12 cellular contexts compared by ENCODE assay signal in genomic region chr1:168719306-168720111, GRCh38. TPM values are rescaled to one million over a fixed set of nuclear protein-coding genes. Genes with fewer than 3 reads are reported as not detected.
A peak's percentile ranks its signal among the peaks of the same experiment; 100 is the strongest.
DNase-seq lines count a peak whose midpoint lies in the region; ATAC-seq, FAIRE-seq and TF ChIP-seq lines count a peak whose summit lies in the region.
"Had no signal": no experiment of that assay in that cellular context is flagged by ENCODE, and none has a peak within 500 bp of the region (broad histone marks: within the 10 kb centered on the region; RNA-seq: fewer than 3 reads in every experiment).

No MANE protein-coding gene starts in this region.

- H3K4me1 ChIP-seq in HepG2 (ENCODE audit: insufficient read depth, low read length), result peaks cover 15% of the 10 kb centered on the region

- no peaks in the 10 kb centered on the region for H4K20me1 ChIP-seq in HepG2 (ENCODE audit: insufficient read depth, low read length)

- H3K36me3 Mint-ChIP-seq in stimulated activated effector memory CD8-positive, alpha-beta T cell treated with anti-CD3 and anti-CD28 coated beads, Interleukin-12 subunit alpha, Interleukin-12 subunit beta, amount 100 ng/mL, for 72 hours, result no peaks in the 10 kb centered on the region
- H3K36me3 Mint-ChIP-seq: type B pancreatic cell had no signal

- TF ChIP-seq POLR2A in HepG2 (IDR thresholded peaks at IDR 0.05; ENCODE audit: insufficient read depth in 1 of 2, low read depth in 2 of 2, low read length in 2 of 2), result no peak

- intact Hi-C loops in HepG2 (cut with micrococcal nuclease; ENCODE audit: unreplicated experiment), result no loop called here

- TF ChIP-seq RAD21 in HepG2 (CRISPR knock-in tag; IDR thresholded peaks at IDR 0.05), result no peak

- 31% methylated on average over 5 of the region's 5 CpGs for WGBS in HepG2 (ENCODE audit: low lambda C conversion rate)

- H3K27me3 ChIP-seq in HepG2 (ENCODE audit: control insufficient read depth in 1 of 2, insufficient read depth in 2 of 2, low read length in 2 of 2), result peaks cover 0 to 19% of the 10 kb centered on the region in 2 experiments; a peak in 2 of 5 replicates

- in situ Hi-C loops in HepG2 (cut with HindIII; ENCODE audit: extremely low pct_ligation_motif_present, low pct_unique_long_range_greater_than_20kb), result loop anchor here (10.0 kb wide), 1 partner anchor 55 kb away; no protein-coding TSS in a partner anchor

- no peak overlapping the region for H3K4me3 ChIP-seq in HepG2 (replicated peaks in 1 of 3; ENCODE audit: insufficient read depth in 1 of 3, low read depth in 2 of 3, low read length in 3 of 3)

- H3K27ac Mint-ChIP-seq in stimulated activated effector memory CD8-positive, alpha-beta T cell treated with anti-CD3 and anti-CD28 coated beads, Interleukin-12 subunit alpha, Interleukin-12 subunit beta, amount 100 ng/mL, for 72 hours, result no peak overlapping the region
- H3K27ac Mint-ChIP-seq: type B pancreatic cell had no signal

- no peak overlapping the region for H3K27ac ChIP-seq in HepG2 (ENCODE audit: extremely low read length, insufficient read depth, low read length)
- H3K27ac ChIP-seq: HL-60 had no signal

- POLR2A ChIA-PET in HepG2 (lab: Yijun Ruan, JAX), result interaction anchor here (2.3 kb wide), 1 partner anchor 29 kb away, joined by 7 read pairs; no protein-coding TSS in a partner anchor

- H3K4me3 Mint-ChIP-seq in stimulated activated effector memory CD8-positive, alpha-beta T cell treated with anti-CD3 and anti-CD28 coated beads, Interleukin-12 subunit alpha, Interleukin-12 subunit beta, amount 100 ng/mL, for 72 hours, result no peak overlapping the region
- H3K4me3 Mint-ChIP-seq: type B pancreatic cell had no signal

- H3K4me2 ChIP-seq in HepG2 (ENCODE audit: low read depth, low read length), result no peak overlapping the region

- H3K4me1 Mint-ChIP-seq in stimulated activated effector memory CD8-positive, alpha-beta T cell treated with anti-CD3 and anti-CD28 coated beads, Interleukin-12 subunit alpha, Interleukin-12 subunit beta, amount 100 ng/mL, for 72 hours, result no peaks in the 10 kb centered on the region

- no peaks in the 10 kb centered on the region for H3K36me3 ChIP-seq in HepG2 (replicated peaks in 1 of 2; ENCODE audit: control insufficient read depth in 1 of 2, insufficient read depth in 2 of 2, low read length in 2 of 2)

- H3K9me3 ChIP-seq in HepG2 (ENCODE audit: low read length), result no peaks in the 10 kb centered on the region

- no peak overlapping the region for H2AFZ ChIP-seq in HepG2 (ENCODE audit: low read length)

- CTCF ChIA-PET in HepG2 (lab: Yijun Ruan, JAX; ENCODE audit: low intra/inter-chr PET ratio, low total read pairs), result no interaction called here

- TF ChIP-seq CTCF in HepG2 (CRISPR knock-in tag; IDR thresholded peaks at IDR 0.05), result no peak

- TF ChIP-seq EP300 in HepG2 (IDR thresholded peaks at IDR 0.05; ENCODE audit: low read depth in 2 of 2, low read length in 2 of 2) (no peak), HepG2 (CRISPR knock-in tag; IDR thresholded peaks at IDR 0.05; ENCODE audit: borderline replicate concordance) (no peak)

- FAIRE-seq in HepG2 (lab: Jason Lieb, UNC), result no peak

- peak; percentile 87 for ATAC-seq in GM18870 (IDR thresholded peaks at IDR 0.05; ENCODE audit: unreplicated experiment)
- peak; percentile 43; the same call in 1 of the 3 replicates for ATAC-seq in HepG2
- ATAC-seq in stimulated activated effector memory CD8-positive, alpha-beta T cell treated with anti-CD3 and anti-CD28 coated beads, Interleukin-12 subunit alpha, Interleukin-12 subunit beta, amount 100 ng/mL, for 72 hours, result no peak
- ATAC-seq in HG03025 (IDR thresholded peaks at IDR 0.05; ENCODE audit: low FRiP score, unreplicated experiment), result no peak

- no TSS peak for BruUV-seq in HepG2 (replicated peaks; lab: Mats Ljungman, UMichigan)

- H3K9ac ChIP-seq in HepG2 (ENCODE audit: insufficient read depth, low read depth, low read length), result no peak overlapping the region

- no peaks in the 10 kb centered on the region for H3K79me2 ChIP-seq in HepG2 (ENCODE audit: insufficient read depth, low read length)

- peak; percentile 33 for DNase-seq in H4 (ENCODE audit: low spot score)
- DNase-seq in LHCN-M2 (ENCODE audit: low read depth), result peak; percentile 5
- peak; percentile 15 for DNase-seq in HepG2 (ENCODE audit: low spot score)
- no peak for DNase-seq in stimulated activated effector memory CD8-positive, alpha-beta T cell treated with anti-CD3 and anti-CD28 coated beads, Interleukin-12 subunit alpha, Interleukin-12 subunit beta, amount 100 ng/mL, for 72 hours (ENCODE audit: low spot score in 2 of 2)
- DNase-seq in NCI-H2029 treated with DMSO at 0.1 percent for 48 hours (lab: John Stamatoyannopoulos, UW), result no peak
- DNase-seq in NK-92 treated with Interleukin-12 subunit alpha and Interleukin-12 subunit beta, amount 100 ng/mL, for 24 hours (lab: John Stamatoyannopoulos, UW), result no peak
- DNase-seq: EL, NCI-H526 had no signal

- no peaks in the 10 kb centered on the region for H3K9me3 Mint-ChIP-seq in stimulated activated effector memory CD8-positive, alpha-beta T cell treated with anti-CD3 and anti-CD28 coated beads, Interleukin-12 subunit alpha, Interleukin-12 subunit beta, amount 100 ng/mL, for 72 hours
- H3K9me3 Mint-ChIP-seq: type B pancreatic cell had no signal

TF ChIP-seq in HepG2, 621 proteins besides CTCF, POLR2A, EP300 and RAD21 (continues in another document):
- TF ChIP-seq TFDP2 (CRISPR knock-in tag; IDR thresholded peaks at IDR 0.05), result no peak
- no peak for TF ChIP-seq TOPORS (CRISPR knock-in tag; IDR thresholded peaks at IDR 0.05)
- TF ChIP-seq HMG20A (CRISPR knock-in tag; IDR thresholded peaks at IDR 0.05; ENCODE audit: borderline replicate concordance), result peak; percentile 25; the same call in 1 of the 2 replicates
- TF ChIP-seq AKAP8 (CRISPR knock-in tag; IDR thresholded peaks at IDR 0.05), result no peak
- no peak for TF ChIP-seq ZNF589 (CRISPR knock-in tag; conservative IDR thresholded peaks at IDR 0.05)
- peak; percentile 80; the same call in 1 of the 2 replicates for TF ChIP-seq ZBTB33 (CRISPR knock-in tag; IDR thresholded peaks at IDR 0.05)
- TF ChIP-seq FOSL2 (CRISPR knock-in tag; IDR thresholded peaks at IDR 0.05), result peak; percentile 91
- no peak for TF ChIP-seq ZNF230 (CRISPR knock-in tag; IDR thresholded peaks at IDR 0.05)
- peak; percentile 37; the same call in 1 of the 2 replicates for TF ChIP-seq CEBPB (IDR thresholded peaks at IDR 0.05; ENCODE audit: borderline replicate concordance, low read depth, low read length)

RNA-seq across cellular contexts. Expression of gene DPT, which starts 9.5 kb away (rescaled TPM):
- 0.15 TPM in 1 of 2 replicates, not detected in the other for total RNA-seq in H4 (2014; rRNA removed; shearing (Covaris generic))
- not detected in 2 replicates for total RNA-seq in LHCN-M2 (2014; rRNA removed)
- not detected for polyA plus RNA-seq in LHCN-M2 (2012)
- total RNA-seq in HepG2 (2016; rRNA removed; fragmentation: Illumina TruSeq; extraction: Trizol), result not detected in 2 replicates
- not detected in 2 replicates for total RNA-seq in HepG2 (2016; cell fraction: cytosol; rRNA removed; fragmentation: Illumina TruSeq; extraction: Trizol; ENCODE audit: low read depth)
- total RNA-seq in HepG2 (2016; cell fraction: insoluble cytoplasmic fraction; rRNA removed; fragmentation: Illumina TruSeq; extraction: Trizol), result not detected in 2 replicates
- not detected in 2 replicates for total RNA-seq in HepG2 (2016; cell fraction: membrane; rRNA removed; fragmentation: Illumina TruSeq; extraction: Trizol)
- not detected in 2 replicates for total RNA-seq in HepG2 (2016; cell fraction: nucleus; rRNA removed; fragmentation: Illumina TruSeq; extraction: Trizol)
- 0.04 TPM in 1 of 2 replicates, not detected in the other for polyA plus RNA-seq in HepG2 (2011; rRNA removed)
- not detected in 2 replicates for polyA plus RNA-seq in HepG2 (2011; cell fraction: cytosol; rRNA removed)
- not detected in 2 replicates for polyA plus RNA-seq in HepG2 (2011; cell fraction: nucleus; rRNA removed)
- polyA plus RNA-seq in HepG2 (2012), result not detected in 2 replicates
- polyA plus RNA-seq in HepG2 (2016; cell fraction: cytosol; fragmentation: Illumina TruSeq; extraction: Trizol; ENCODE audit: low read depth), result not detected in 2 replicates
- not detected in 2 replicates for polyA plus RNA-seq in HepG2 (2016; cell fraction: insoluble cytoplasmic fraction; fragmentation: Illumina TruSeq; extraction: Trizol; ENCODE audit: low read depth)
- not detected in 2 replicates for polyA plus RNA-seq in HepG2 (2016; cell fraction: membrane; fragmentation: Illumina TruSeq; extraction: Trizol; ENCODE audit: low read depth)
- not detected in 2 replicates for polyA plus RNA-seq in HepG2 (2016; cell fraction: nucleus; fragmentation: Illumina TruSeq; extraction: Trizol; ENCODE audit: insufficient read depth, low read depth)
- polyA minus RNA-seq in HepG2 (2011; rRNA and poly(A)+ RNA removed; ENCODE audit: low replicate concordance), result not detected in 2 replicates
- not detected in 2 replicates for polyA minus RNA-seq in HepG2 (2011; cell fraction: cytosol; rRNA and poly(A)+ RNA removed)
- polyA minus RNA-seq in HepG2 (2011; cell fraction: nucleus; rRNA and poly(A)+ RNA removed), result not detected in 2 replicates

Comparison
In these comparisons a context has a peak if more than half of its experiments do, and no peak if none do; other contexts are left out.
1. ATAC-seq: peak in GM18870 (single experiment) and HepG2 (single experiment); none in stimulated activated effector memory CD8-positive, alpha-beta T cell treated with anti-CD3 and anti-CD28 coated beads, Interleukin-12 subunit alpha, Interleukin-12 subunit beta, amount 100 ng/mL, for 72 hours (single experiment) and HG03025 (single experiment).
2. DNase-seq: peak in H4 (single experiment), LHCN-M2 (single experiment) and HepG2 (single experiment); none in stimulated activated effector memory CD8-positive, alpha-beta T cell treated with anti-CD3 and anti-CD28 coated beads, Interleukin-12 subunit alpha, Interleukin-12 subunit beta, amount 100 ng/mL, for 72 hours (0 of 2), NCI-H2029 treated with DMSO at 0.1 percent for 48 hours (single experiment) and NK-92 treated with Interleukin-12 subunit alpha and Interleukin-12 subunit beta, amount 100 ng/mL, for 24 hours (single experiment).